24 cellular contexts compared by ENCODE assay signal in the genomic region with DNA sequence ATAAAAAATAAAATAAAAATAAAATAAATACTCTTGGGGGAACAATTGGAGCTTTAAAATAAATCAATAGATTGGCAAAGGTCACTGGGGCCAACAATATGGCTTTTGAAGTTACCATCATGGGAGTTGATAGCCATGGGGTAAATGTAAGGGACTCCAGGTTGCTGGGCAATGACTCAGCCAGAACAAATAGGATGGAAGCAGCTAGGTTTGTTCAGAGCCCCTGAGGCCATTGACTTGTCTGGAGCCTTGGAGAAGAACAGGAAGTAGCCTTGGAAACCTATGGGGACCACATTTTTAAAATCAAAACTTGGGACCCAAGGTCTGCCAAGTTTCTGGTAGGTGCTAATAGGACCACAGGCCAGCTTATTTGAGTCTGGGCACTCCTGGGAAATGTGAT. TPM values are rescaled to one million over a fixed set of nuclear protein-coding genes. Genes with fewer than 3 reads are reported as not detected.
DNase-seq lines count a peak whose midpoint lies in the region; ATAC-seq, FAIRE-seq and TF ChIP-seq lines count a peak whose summit lies in the region.
"Had no signal": no experiment of that assay in that cellular context is flagged by ENCODE, and none has a peak within 500 bp of the region (broad histone marks: within the 10 kb centered on the region; RNA-seq: fewer than 3 reads in every experiment).

No MANE protein-coding gene starts in this region.

- no peak overlapping the region for H3K27ac ChIP-seq in osteoblast (ENCODE audit: low read depth, low read length)
- H3K27ac ChIP-seq: GM23248, Peyer's patch had no signal

- peaks cover 4% of the 10 kb centered on the region for H3K27me3 ChIP-seq in bronchial epithelial cell (ENCODE audit: control insufficient read depth, insufficient read depth, low read length)
- peaks cover 39% of the 10 kb centered on the region for H3K27me3 ChIP-seq in osteoblast (ENCODE audit: insufficient read depth, low read length)
- H3K27me3 ChIP-seq: Peyer's patch had no signal

- H3K4me2 ChIP-seq in osteoblast (ENCODE audit: insufficient read depth, low read length) = no peak overlapping the region

- H4K20me1 ChIP-seq in osteoblast (ENCODE audit: insufficient read depth, low read length) = no peaks in the 10 kb centered on the region

- H3K36me3 ChIP-seq in bronchial epithelial cell (ENCODE audit: control insufficient read depth, insufficient read depth, low read length) (no peaks in the 10 kb centered on the region), osteoblast (ENCODE audit: insufficient read depth, low read length) (no peaks in the 10 kb centered on the region)
- H3K36me3 ChIP-seq: MG63, Peyer's patch had no signal

- DNase-seq in EL (peak; percentile 27), NCI-H146 treated with DMSO at 0.1 percent for 48 hours (lab: John Stamatoyannopoulos, UW; ENCODE audit: unreplicated experiment) (peak; percentile 18), bronchial epithelial cell (ENCODE audit: low read depth) (peak; percentile 78), osteoblast (ENCODE audit: insufficient read length, low spot score, missing footprints) (peak; percentile 26), left lobe of liver (ENCODE audit: low spot score) (no peak)
- no peak for DNase-seq in activated CD4-positive, CD25-positive, alpha-beta regulatory T cell treated with anti-CD3 and anti-CD28 coated beads, Interleukin-2, amount 50 U/mL, for 72 hours
- DNase-seq: CD4-positive, CD25-positive, alpha-beta regulatory T cell; DMS79 treated with DMSO at 0.1 percent for 48 hours; GM23248; HCEC 1CT; Karpas-422; MG63; NCI-H1417; NCI-H187 treated with DMSO at 0.1 percent for 48 hours; NCI-H2227 treated with DMSO at 0.1 percent for 48 hours; NCI-H510A treated with DMSO at 0.1 percent for 48 hours; NCI-H774; NK-92 treated with Interleukin-12 subunit alpha and Interleukin-12 subunit beta, amount 100 ng/mL, for 24 hours; Peyer's patch; Right ventricle myocardium superior; SW 1271 had no signal

- H3K4me3 ChIP-seq in bronchial epithelial cell (ENCODE audit: low read depth, low read length) (no peak overlapping the region), osteoblast (ENCODE audit: insufficient read depth, low read length) (no peak overlapping the region)
- H3K4me3 ChIP-seq: GM23248, MG63, Peyer's patch had no signal

- H3K79me2 ChIP-seq in osteoblast (ENCODE audit: insufficient read depth, low read length) = no peaks in the 10 kb centered on the region

- no peaks in the 10 kb centered on the region for H3K4me1 ChIP-seq in osteoblast (ENCODE audit: insufficient read depth, low read length)
- H3K4me1 ChIP-seq: Peyer's patch had no signal

- no peak overlapping the region for H2AFZ ChIP-seq in osteoblast (ENCODE audit: low read length)
- H2AFZ ChIP-seq: GM23248 had no signal

- FAIRE-seq in bronchial epithelial cell (lab: Jason Lieb, UNC) = no peak
- FAIRE-seq: GM12892 had no signal

- TF ChIP-seq CTCF in bronchial epithelial cell (IDR thresholded peaks at IDR 0.05; ENCODE audit: insufficient read depth, low read length, severe bottlenecking) = no peak
- no peak for TF ChIP-seq CTCF in osteoblast (IDR thresholded peaks at IDR 0.05; ENCODE audit: extremely low read depth, low read depth, low read length)

- no peaks in the 10 kb centered on the region for H3K9me3 ChIP-seq in osteoblast (ENCODE audit: low read depth, low read length)
- H3K9me3 ChIP-seq: MG63, Peyer's patch had no signal

- ATAC-seq in left lobe of liver (no peak), HG02970 (IDR thresholded peaks at IDR 0.05; ENCODE audit: low FRiP score, unreplicated experiment) (no peak)

RNA-seq across cellular contexts. Expression of a gene that starts 20.2 kb away (rescaled TPM):
- total RNA-seq in bronchial epithelial cell (4.7 and 7.2 TPM in 2 replicates), osteoblast (8.7 and 28.3 TPM in 2 replicates), left lobe of liver (2.9 TPM)

RNA-seq across cellular contexts. Expression of a gene that starts 35.2 kb away (rescaled TPM):
- total RNA-seq in bronchial epithelial cell = not detected in 2 replicates
- total RNA-seq in osteoblast = 0.29 TPM in 1 of 2 replicates, not detected in the other
- total RNA-seq in left lobe of liver = 0.75 TPM
- total RNA-seq: CD4-positive, CD25-positive, alpha-beta regulatory T cell; GM23248; SK-MEL-5 had no signal

Comparison
In these comparisons a context has a peak if more than half of its experiments do, and no peak if none do; other contexts are left out.
1. DNase-seq: peak in EL (single experiment), NCI-H146 treated with DMSO at 0.1 percent for 48 hours (single experiment), bronchial epithelial cell (single experiment) and osteoblast (single experiment); none in activated CD4-positive, CD25-positive, alpha-beta regulatory T cell treated with anti-CD3 and anti-CD28 coated beads, Interleukin-2, amount 50 U/mL, for 72 hours (single experiment) and left lobe of liver (single experiment).